ENCODE assay signal across 14 cellular contexts in the genomic region with DNA sequence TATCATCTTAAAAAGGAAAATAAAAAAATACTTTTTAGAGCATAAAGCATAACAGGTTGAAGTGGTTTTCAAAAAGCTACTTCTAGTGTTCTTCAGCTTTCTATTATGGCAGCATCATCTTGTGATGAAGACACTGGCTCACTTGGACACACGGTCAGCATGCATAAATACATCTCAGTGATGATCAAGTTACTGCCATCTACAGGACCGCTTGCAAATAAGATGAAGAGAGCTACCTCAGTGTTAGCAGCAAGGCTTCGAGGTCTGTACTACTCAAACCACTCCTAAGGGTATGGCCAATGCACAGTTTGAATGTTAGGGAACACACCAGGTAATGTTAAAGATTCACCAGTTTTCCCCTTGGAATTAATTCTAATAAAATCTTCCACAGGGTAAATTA. TPM values are rescaled to one million over a fixed set of nuclear protein-coding genes. Genes with fewer than 3 reads are reported as not detected.
A peak's percentile ranks its signal among the peaks of the same experiment; 100 is the strongest.
DNase-seq lines count a peak whose midpoint lies in the region; TF ChIP-seq lines count a peak whose summit lies in the region.
"Had no signal": no experiment of that assay in that cellular context is flagged by ENCODE, and none has a peak within 500 bp of the region (broad histone marks: within the 10 kb centered on the region; RNA-seq: fewer than 3 reads in every experiment).

No MANE protein-coding gene starts in this region.

- H3K79me2 ChIP-seq in Karpas-422 (ENCODE audit: low read length), result no peaks in the 10 kb centered on the region
- H3K79me2 ChIP-seq: parathyroid adenoma had no signal

- no peaks in the 10 kb centered on the region for H3K27me3 Mint-ChIP-seq in CD4-positive, alpha-beta memory T cell
- H3K27me3 Mint-ChIP-seq: activated CD4-positive, alpha-beta memory T cell treated with anti-CD3 and anti-CD28 coated beads for 36 hours had no signal

- no peaks in the 10 kb centered on the region for H3K36me3 ChIP-seq in Karpas-422 (ENCODE audit: insufficient read depth, low read length)
- H3K36me3 ChIP-seq in CD4-positive, alpha-beta memory T cell (ENCODE audit: insufficient read depth, low read length), result peaks cover 8% of the 10 kb centered on the region

- DNase-seq in NCI-H2107 treated with DMSO at 0.1 percent for 48 hours (lab: John Stamatoyannopoulos, UW; ENCODE audit: unreplicated experiment) (peak; percentile 8), NCI-H2107 (lab: John Stamatoyannopoulos, UW) (no peak), Karpas-422 (peak; percentile 66), iris pigment epithelial cell (ENCODE audit: low read depth) (peak; percentile 15), NCI-H2196 (lab: John Stamatoyannopoulos, UW; ENCODE audit: unreplicated experiment) (no peak), T-helper 2 cell (no peak)
- no peak for DNase-seq in CD4-positive, alpha-beta memory T cell
- DNase-seq: activated CD4-positive, alpha-beta memory T cell treated with anti-CD3 and anti-CD28 coated beads for 36 hours; effector CD8-positive, alpha-beta T cell; immature natural killer cell; NCI-H2081 treated with DMSO at 0.1 percent for 48 hours; T-helper 9 cell had no signal

- H3K9ac ChIP-seq in Karpas-422 (ENCODE audit: low read length), result no peak overlapping the region
- H3K9ac ChIP-seq: parathyroid adenoma had no signal

- H3K4me1 Mint-ChIP-seq in CD4-positive, alpha-beta memory T cell, result peaks cover 5 to 11% (median 8%) of the 10 kb centered on the region in 4 donors

- H3K4me1 ChIP-seq in Karpas-422 (ENCODE audit: low read length), result peaks cover 10% of the 10 kb centered on the region
- H3K4me1 ChIP-seq in CD4-positive, alpha-beta memory T cell (ENCODE audit: insufficient read depth, low read length), result peaks cover 6% of the 10 kb centered on the region
- H3K4me1 ChIP-seq: parathyroid adenoma had no signal

- H3K4me2 ChIP-seq in Karpas-422 (ENCODE audit: low read depth, low read length, poor library complexity, severe bottlenecking), result no peak overlapping the region

- H3K9me2 ChIP-seq in Karpas-422 (replicated peaks; ENCODE audit: insufficient read depth, low read length), result no peaks in the 10 kb centered on the region

- peaks cover 0 to 8% (median 1%) of the 10 kb centered on the region in 8 donors for H3K9me3 Mint-ChIP-seq in CD4-positive, alpha-beta memory T cell

- H3K9me3 ChIP-seq in Karpas-422 (ENCODE audit: low read length), result no peaks in the 10 kb centered on the region
- no peaks in the 10 kb centered on the region for H3K9me3 ChIP-seq in CD4-positive, alpha-beta memory T cell (ENCODE audit: control insufficient read depth in 1 of 2, low read length in 2 of 2)

- no peak overlapping the region for H3K4me3 ChIP-seq in Karpas-422 (ENCODE audit: low read length)
- H3K4me3 ChIP-seq in CD4-positive, alpha-beta memory T cell (ENCODE audit: low read length in 2 of 2), result no peak overlapping the region

- H3K27me3 ChIP-seq in Karpas-422 (ENCODE audit: low read length), result no peaks in the 10 kb centered on the region
- no peaks in the 10 kb centered on the region for H3K27me3 ChIP-seq in CD4-positive, alpha-beta memory T cell (ENCODE audit: insufficient read depth, low read length)

- no peak overlapping the region for H3K4me3 Mint-ChIP-seq in CD4-positive, alpha-beta memory T cell
- H3K4me3 Mint-ChIP-seq: activated CD4-positive, alpha-beta memory T cell treated with anti-CD3 and anti-CD28 coated beads for 36 hours; immature natural killer cell had no signal

- intact Hi-C loops in CD4-positive, alpha-beta memory T cell (cut with micrococcal nuclease), result no loop called here

- TF ChIP-seq CTCF in VCaP (conservative IDR thresholded peaks at IDR 0.05), result peak; percentile 35

- no peak overlapping the region for H2AFZ ChIP-seq in Karpas-422 (ENCODE audit: low read length)
- H2AFZ ChIP-seq: parathyroid adenoma had no signal

- peaks cover 38 to 71% of the 10 kb centered on the region in 2 donors for H3K36me3 Mint-ChIP-seq in CD4-positive, alpha-beta memory T cell

- CTCF ChIA-PET in CD4-positive, alpha-beta memory T cell (lab: Charles Lee; ENCODE audit: partially characterized antibody), result interaction anchor here (1.1 to 1.4 kb wide), 2 partner anchors 8 to 234 kb away, joined by 3 to 4 read pairs; no protein-coding TSS in a partner anchor

- no peak overlapping the region for H3K27ac Mint-ChIP-seq in CD4-positive, alpha-beta memory T cell
- H3K27ac Mint-ChIP-seq: activated CD4-positive, alpha-beta memory T cell treated with anti-CD3 and anti-CD28 coated beads for 36 hours had no signal

- H4K20me1 ChIP-seq in Karpas-422 (ENCODE audit: insufficient read depth, low read depth, low read length), result no peaks in the 10 kb centered on the region

- POLR2A ChIA-PET in CD4-positive, alpha-beta memory T cell (lab: Charles Lee; ENCODE audit: partially characterized antibody), result interaction anchor here (1.4 kb wide), 1 partner anchor 59 kb away, joined by 3 read pairs; the partner anchor contains the start of gene GALC

- H3K27ac ChIP-seq in Karpas-422 (ENCODE audit: low read length), result no peak overlapping the region
- no peak overlapping the region for H3K27ac ChIP-seq in VCaP
- H3K27ac ChIP-seq in CD4-positive, alpha-beta memory T cell (ENCODE audit: low read depth, low read length), result no peak overlapping the region
- H3K27ac ChIP-seq: parathyroid adenoma had no signal

RNA-seq across cellular contexts. Expression of gene GALC, which starts 58.8 kb away (rescaled TPM):
- total RNA-seq in Karpas-422 (2014; rRNA removed; shearing (Covaris generic); ENCODE audit: low replicate concordance), result 20.3 and 33.4 TPM in 2 replicates
- total RNA-seq in CD4-positive, alpha-beta memory T cell, result 10 to 100 TPM; 26.6 to 28.7 TPM
- polyA plus RNA-seq in CD4-positive, alpha-beta memory T cell, result 10 to 100 TPM; 23.4 to 27.9 TPM

Comparison
In these comparisons a context has a peak if more than half of its experiments do, and no peak if none do; other contexts are left out.
1. DNase-seq: peak in NCI-H2107 treated with DMSO at 0.1 percent for 48 hours (single experiment), Karpas-422 (single experiment) and iris pigment epithelial cell (single experiment); none in NCI-H2107 (single experiment), CD4-positive, alpha-beta memory T cell (0 of 5), NCI-H2196 (single experiment) and T-helper 2 cell (0 of 5).